ENCODE assay signal across 8 cellular contexts in genomic region chr21:38807481-38807880, GRCh38. TPM values are rescaled to one million over a fixed set of nuclear protein-coding genes. Genes with fewer than 3 reads are reported as not detected.
DNase-seq lines count a peak whose midpoint lies in the region; ATAC-seq, FAIRE-seq and TF ChIP-seq lines count a peak whose summit lies in the region.

No MANE protein-coding gene starts in this region.

- H3K79me1 ChIP-seq in H9 (ENCODE audit: insufficient read depth, low read depth, low read length, poor library complexity, severe bottlenecking), result peaks cover 10% of the 10 kb centered on the region

- POLR2A ChIA-PET in Panc1 (lab: Charles Lee), result interaction anchor here (0.6 to 0.9 kb wide), 4 partner anchors 20 to 1011 kb away, joined by 3 to 14 read pairs (median 7); no protein-coding TSS in a partner anchor

- no peak overlapping the region for H2BK12ac ChIP-seq in H9 (ENCODE audit: insufficient read length, low read depth, low read length)

- H3K36me3 ChIP-seq in Panc1 (ENCODE audit: control insufficient read depth, insufficient read depth, low read length) (peaks cover 20% of the 10 kb centered on the region), esophagus squamous epithelium (peaks cover 0 to 32% (median 0%) of the 10 kb centered on the region in 3 donors)

- no peak overlapping the region for H3K23ac ChIP-seq in H9 (ENCODE audit: insufficient read length, low read depth, low read length)

- TF ChIP-seq POLR2A in esophagus squamous epithelium (IDR thresholded peaks at IDR 0.05), result peak in 1 of 4 donors; percentile 11

- no peaks in the 10 kb centered on the region for H4K20me1 ChIP-seq in H9 (ENCODE audit: control insufficient read depth, insufficient read depth, insufficient read length)

- H3K27me3 Mint-ChIP-seq in H9 (ENCODE audit: low read depth), result peaks cover 12% of the 10 kb centered on the region

- WGBS in H9 (ENCODE audit: extremely low coverage, insufficient read length, low lambda C conversion rate), result no CpG with 5 or more reads among the region's 1 CpG
- WGBS in esophagus squamous epithelium, 2 donors, result 5 to 6% methylated on average over 1 of the region's 1 CpG

- H4K91ac ChIP-seq in H9 (ENCODE audit: insufficient read length, low read depth, low read length), result no peak overlapping the region

- H3K27ac ChIP-seq in H9 (ENCODE audit: insufficient read length, low read depth, low read length) (no peak overlapping the region), Panc1 (ENCODE audit: low read length) (peak overlapping the region; percentile 93), esophagus squamous epithelium (peak overlapping the region; percentile 92 to 100 (median 100))

- H3K9ac ChIP-seq in H9 (ENCODE audit: extremely low read depth, insufficient read length, low read length), result no peak overlapping the region

- ATAC-seq in Panc1 (no peak), HG03520 (IDR thresholded peaks at IDR 0.05; ENCODE audit: unreplicated experiment) (no peak)

- no peak overlapping the region for H3K4ac ChIP-seq in H9 (ENCODE audit: low read depth, low read length)

- no peak for TF ChIP-seq CTCF in H9 (conservative IDR thresholded peaks at IDR 0.05)
- no peak for TF ChIP-seq CTCF in Panc1 (IDR thresholded peaks at IDR 0.05)
- TF ChIP-seq CTCF in esophagus squamous epithelium (IDR thresholded peaks at IDR 0.05), result no peak
- no peak for TF ChIP-seq CTCF in retinal pigment epithelial cell (conservative IDR thresholded peaks at IDR 0.05; ENCODE audit: low read depth, low read length)
- TF ChIP-seq CTCF in D721Med (IDR thresholded peaks at IDR 0.05; ENCODE audit: insufficient read depth, missing control alignments), result no peak

- H3K9me3 ChIP-seq in H9 (ENCODE audit: control insufficient read depth, low read depth, low read length), result no peaks in the 10 kb centered on the region
- H3K9me3 ChIP-seq in Panc1 (ENCODE audit: control insufficient read depth, insufficient read depth, low read depth, low read length), result no peaks in the 10 kb centered on the region
- H3K9me3 ChIP-seq in esophagus squamous epithelium, result no peaks in the 10 kb centered on the region

- CTCF ChIA-PET in Panc1 (lab: Charles Lee), result no interaction called here

- H3K18ac ChIP-seq in H9 (ENCODE audit: insufficient read length, low read depth, low read length), result no peak overlapping the region

- H3K79me2 ChIP-seq in H9 (ENCODE audit: insufficient read depth, low read length), result peaks cover 24% of the 10 kb centered on the region; the same call in 1 of the 2 replicates

- peaks cover 55 to 56% of the 10 kb centered on the region in 2 experiments for H3K4me1 Mint-ChIP-seq in H9

- no peak overlapping the region for H2AFZ ChIP-seq in H9 (ENCODE audit: low read length)

- TSS peak; percentile 78 for BruUV-seq in Panc1 (replicated peaks; lab: Mats Ljungman, UMichigan)

- H3K56ac ChIP-seq in H9 (ENCODE audit: insufficient read length, low read depth, low read length), result no peak overlapping the region

- intact Hi-C loops in Panc1 (cut with micrococcal nuclease; ENCODE audit: unreplicated experiment) (loop anchor here (5.0 to 10.0 kb wide), 2 partner anchors 40 to 293 kb away; no protein-coding TSS in a partner anchor), esophagus squamous epithelium (cut with DNase I) (loop anchor here (5.0 to 10.0 kb wide), 4 partner anchors 73 to 327 kb away; no protein-coding TSS in a partner anchor)

- H2BK15ac ChIP-seq in H9 (ENCODE audit: low read depth, low read length), result no peak overlapping the region

- in situ Hi-C loops in Panc1 (cut with HindIII; ENCODE audit: low pct_unique_long_range_greater_than_20kb, low sequenced_read_pairs), result no loop called here

- H3K23me2 ChIP-seq in H9 (ENCODE audit: insufficient read length, low read depth, low read length, poor library complexity, severe bottlenecking), result peaks cover 20% of the 10 kb centered on the region

- H2BK5ac ChIP-seq in H9 (ENCODE audit: insufficient read length, low read length), result no peak overlapping the region

- H3K9me3 Mint-ChIP-seq in H9, result no peaks in the 10 kb centered on the region; a peak in 1 of 5 replicates

- H2AK5ac ChIP-seq in H9 (ENCODE audit: insufficient read length, low read length), result no peak overlapping the region

- peak overlapping the region; percentile 91 for H3K4me2 ChIP-seq in H9 (ENCODE audit: insufficient read depth, insufficient read length, low read length)

- peak overlapping the region in 1 of 3 experiments; percentile 30; a peak in 1 of 7 replicates for H3K27ac Mint-ChIP-seq in H9

- no peak overlapping the region for H4K8ac ChIP-seq in H9 (replicated peaks; ENCODE audit: insufficient read length, low read depth, low read length)

- no peak for FAIRE-seq in D721Med (lab: Jason Lieb, UNC)

- H3K27me3 ChIP-seq in H9 (ENCODE audit: insufficient read depth, low read length) (no peaks in the 10 kb centered on the region; the same call in 1 of the 2 replicates), Panc1 (ENCODE audit: control insufficient read depth, insufficient read depth, low read length) (no peaks in the 10 kb centered on the region), esophagus squamous epithelium (no peaks in the 10 kb centered on the region)

- DNase-seq in H9 (no peak), Panc1 (ENCODE audit: low read depth, low spot score) (no peak), esophagus squamous epithelium (lab: John Stamatoyannopoulos, UW) (no peak), retinal pigment epithelial cell (ENCODE audit: low read depth) (no peak), glomerular visceral epithelial cell (ENCODE audit: extremely low spot score) (no peak), NCI-H2029 treated with DMSO at 0.1 percent for 48 hours (lab: John Stamatoyannopoulos, UW) (no peak), D721Med (ENCODE audit: insufficient read length, low spot score) (no peak)

- no peak overlapping the region for H4K5ac ChIP-seq in H9 (ENCODE audit: insufficient read length, low read depth, low read length)

- H2BK120ac ChIP-seq in H9 (ENCODE audit: low read depth, low read length, poor library complexity, severe bottlenecking), result no peak overlapping the region

- peak overlapping the region; percentile 80 to 92 for H3K4me3 Mint-ChIP-seq in H9

- H3K14ac ChIP-seq in H9 (ENCODE audit: insufficient read depth, low read length), result no peak overlapping the region

- H3K4me3 ChIP-seq in Panc1 (ENCODE audit: low read depth in 2 of 2, low read length in 2 of 2) (peak overlapping the region; percentile 76 to 84), esophagus squamous epithelium (peak overlapping the region; percentile 95 to 99 (median 98)), retinal pigment epithelial cell (ENCODE audit: low read length) (peak overlapping the region; percentile 87)

- peaks cover 11 to 27% (median 19%) of the 10 kb centered on the region in 3 experiments; a peak in 6 of 7 replicates for H3K36me3 Mint-ChIP-seq in H9 (ENCODE audit: insufficient read depth in 1 of 3, low read depth in 3 of 3)

- H3T11ph ChIP-seq in H9 (ENCODE audit: low read length), result no peak overlapping the region

- no peak overlapping the region for H2BK20ac ChIP-seq in H9 (ENCODE audit: low read depth, low read length, poor library complexity, severe bottlenecking)

- H3K4me1 ChIP-seq in H9 (ENCODE audit: insufficient read depth, low read length), result peaks cover 11% of the 10 kb centered on the region; the same call in 1 of the 2 replicates
- H3K4me1 ChIP-seq in Panc1 (ENCODE audit: control insufficient read depth, insufficient read depth, low read length), result peaks cover 39% of the 10 kb centered on the region
- peaks cover 20 to 81% (median 36%) of the 10 kb centered on the region in 3 donors for H3K4me1 ChIP-seq in esophagus squamous epithelium

RNA-seq across cellular contexts. Expression of gene ETS2, which starts 1.8 kb away (rescaled TPM):
- total RNA-seq in H9 (2021) (32.7 and 35.3 TPM in 2 replicates), Panc1 (2021; ENCODE audit: unreplicated experiment) (132 TPM), esophagus squamous epithelium (100 to 1,000 TPM in 1 of 4 donors, 10 to 100 TPM in 3; 67.5 to 118 (median 78.8) TPM)
- polyA plus RNA-seq in Panc1 (2012; ENCODE audit: insufficient read length), result 62.0 TPM
